Comparison of ENCODE assay signal across 8 cellular contexts in the genomic region with DNA sequence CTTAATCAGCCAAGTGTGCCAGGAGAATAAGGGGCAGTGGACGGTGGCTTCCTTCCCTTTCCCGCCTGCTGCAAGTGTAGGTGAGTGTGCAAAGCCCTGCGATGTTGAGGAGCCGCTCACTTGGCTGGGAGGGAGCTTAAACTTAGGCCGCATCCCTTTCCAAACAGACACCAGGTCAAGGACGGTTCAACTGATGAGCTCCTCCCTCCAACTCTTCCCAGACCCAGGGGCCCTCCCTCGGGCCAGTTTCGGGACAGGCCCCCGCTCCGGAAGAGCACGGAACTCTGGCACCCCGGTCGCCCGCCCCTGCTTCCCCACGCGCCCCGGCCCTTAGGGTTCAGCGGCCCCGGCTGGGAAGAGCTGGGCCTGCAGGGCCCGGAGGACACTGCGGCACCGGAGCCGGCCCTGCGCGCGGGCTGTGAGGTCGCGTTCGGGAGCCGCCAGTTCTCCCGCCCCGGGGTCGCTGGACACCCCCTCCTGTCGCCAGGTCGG. TPM values are rescaled to one million over a fixed set of nuclear protein-coding genes. Genes with fewer than 3 reads are reported as not detected.
DNase-seq lines count a peak whose midpoint lies in the region; ATAC-seq, FAIRE-seq and TF ChIP-seq lines count a peak whose summit lies in the region.

No MANE protein-coding gene starts in this region.

- H3K27ac ChIP-seq in OCI-LY7 (ENCODE audit: low read depth, low read length, poor library complexity, severe bottlenecking) (peak overlapping the region; percentile 29), left lung (peak overlapping the region; percentile 62 to 88)

- no peaks in the 10 kb centered on the region for H3K27me3 Mint-ChIP-seq in activated CD8-positive, alpha-beta memory T cell treated with anti-CD3 and anti-CD28 coated beads, Interleukin-2, amount 10 ng/mL, durations not matched to agents 7 days and 5 days

- POLR2A ChIA-PET in OCI-LY7 (lab: Charles Lee): interaction anchor here (1.1 to 1.2 kb wide), 2 partner anchors 10 to 26 kb away, joined by 3 to 4 read pairs; no protein-coding TSS in a partner anchor

- no peak overlapping the region for H2AFZ ChIP-seq in OCI-LY7 (ENCODE audit: low read length)

- no peaks in the 10 kb centered on the region for H3K9me3 Mint-ChIP-seq in activated CD8-positive, alpha-beta memory T cell treated with anti-CD3 and anti-CD28 coated beads, Interleukin-2, amount 10 ng/mL, durations not matched to agents 7 days and 5 days (ENCODE audit: low read depth)

- H3K27me3 ChIP-seq in bronchial epithelial cell (ENCODE audit: control insufficient read depth, insufficient read depth, low read length): no peaks in the 10 kb centered on the region
- H3K27me3 ChIP-seq in left lung: no peaks in the 10 kb centered on the region

- peak; percentile 37 for ATAC-seq in activated CD8-positive, alpha-beta memory T cell treated with anti-CD3 and anti-CD28 coated beads, Interleukin-2, amount 10 ng/mL, durations not matched to agents 7 days and 5 days
- peak; percentile 19 for ATAC-seq in HG02678 (IDR thresholded peaks at IDR 0.05; ENCODE audit: unreplicated experiment)
- ATAC-seq in left lung: peak; percentile 33
- ATAC-seq in stimulated activated naive CD8-positive, alpha-beta T cell treated with anti-CD3 and anti-CD28 coated beads, Interleukin-15, Interleukin-2, amounts not matched to agents 100 U/mL and 50 U/mL, for 24 hours: peak; percentile 9

- H3K4me3 ChIP-seq in OCI-LY7 (ENCODE audit: low read depth, low read length, poor library complexity, severe bottlenecking) (peak overlapping the region; percentile 87), bronchial epithelial cell (ENCODE audit: low read depth, low read length) (peak overlapping the region; percentile 92), left lung (peak overlapping the region; percentile 94 to 98)

- no peaks in the 10 kb centered on the region for H3K9me2 ChIP-seq in OCI-LY7 (ENCODE audit: insufficient read depth, low read length)

- H3K4me1 ChIP-seq in OCI-LY7 (ENCODE audit: insufficient read depth, low read length, poor library complexity, severe bottlenecking) (peaks cover 26% of the 10 kb centered on the region), left lung (peaks cover 0 to 28% of the 10 kb centered on the region in 2 donors)

- peaks cover 46% of the 10 kb centered on the region for H3K36me3 Mint-ChIP-seq in activated CD8-positive, alpha-beta memory T cell treated with anti-CD3 and anti-CD28 coated beads, Interleukin-2, amount 10 ng/mL, durations not matched to agents 7 days and 5 days

- intact Hi-C loops in OCI-LY7 (cut with micrococcal nuclease; ENCODE audit: unreplicated experiment): loop anchor here (1.0 to 10.0 kb wide), 3 partner anchors 34 to 484 kb away; no protein-coding TSS in a partner anchor
- intact Hi-C loops in left lung (cut with DNase I): no loop called here

- peak; percentile 55 for DNase-seq in activated CD8-positive, alpha-beta memory T cell treated with anti-CD3 and anti-CD28 coated beads, Interleukin-2, amount 10 ng/mL, durations not matched to agents 7 days and 5 days
- no peak for DNase-seq in activated CD8-positive, alpha-beta memory T cell treated with anti-CD3 and anti-CD28 coated beads, Interleukin-2, amount 50 U/mL, for 4 hours
- DNase-seq in OCI-LY7 (ENCODE audit: low spot score): peak; percentile 38
- no peak for DNase-seq in bronchial epithelial cell (ENCODE audit: low read depth)
- DNase-seq in left lung: peak in 1 of 2 donors; percentile 88
- peak; percentile 55 for DNase-seq in stimulated activated naive CD8-positive, alpha-beta T cell treated with anti-CD3 and anti-CD28 coated beads, Interleukin-15, Interleukin-2, amounts not matched to agents 100 U/mL and 50 U/mL, for 24 hours
- DNase-seq in NCI-H524 treated with DMSO at 0.1 percent for 48 hours (lab: John Stamatoyannopoulos, UW): no peak

- H4K20me1 ChIP-seq in OCI-LY7 (ENCODE audit: insufficient read depth, low read length): peaks cover 5% of the 10 kb centered on the region; the same call in 1 of the 2 replicates

- TF ChIP-seq CTCF in OCI-LY7 (conservative IDR thresholded peaks at IDR 0.05; ENCODE audit: low read length) (no peak), bronchial epithelial cell (IDR thresholded peaks at IDR 0.05; ENCODE audit: insufficient read depth, low read length, severe bottlenecking) (no peak), left lung (IDR thresholded peaks at IDR 0.05) (no peak)

- peak overlapping the region; percentile 95 for H3K4me2 ChIP-seq in OCI-LY7 (ENCODE audit: low read length)

- no peak for FAIRE-seq in bronchial epithelial cell (lab: Jason Lieb, UNC)

- peaks cover 61% of the 10 kb centered on the region for H3K79me2 ChIP-seq in OCI-LY7 (ENCODE audit: insufficient read depth, low read depth, low read length)

- H3K4me1 Mint-ChIP-seq in activated CD8-positive, alpha-beta memory T cell treated with anti-CD3 and anti-CD28 coated beads, Interleukin-2, amount 10 ng/mL, durations not matched to agents 7 days and 5 days: peaks cover 63% of the 10 kb centered on the region

- H3K9me3 ChIP-seq in OCI-LY7 (ENCODE audit: low read length) (no peaks in the 10 kb centered on the region), left lung (no peaks in the 10 kb centered on the region)

- H3K36me3 ChIP-seq in OCI-LY7 (ENCODE audit: insufficient read depth, low read length) (peaks cover 50% of the 10 kb centered on the region), bronchial epithelial cell (ENCODE audit: control insufficient read depth, insufficient read depth, low read length) (peaks cover 13% of the 10 kb centered on the region), left lung (peaks cover 0 to 45% of the 10 kb centered on the region in 2 donors)

- CTCF ChIA-PET in activated CD8-positive, alpha-beta memory T cell treated with anti-CD3 and anti-CD28 coated beads, Interleukin-2, amount 10 ng/mL, durations not matched to agents 7 days and 5 days (lab: Charles Lee): interaction anchor here (0.7 to 1.2 kb wide), 3 partner anchors 14 to 62 kb away, joined by 3 to 6 read pairs (median 3); no protein-coding TSS in a partner anchor
- CTCF ChIA-PET in OCI-LY7 (lab: Charles Lee; ENCODE audit: unreplicated experiment): interaction anchor here (0.8 kb wide), 1 partner anchor 35 kb away, joined by 3 read pairs; no protein-coding TSS in a partner anchor

- H3K27ac Mint-ChIP-seq in activated CD8-positive, alpha-beta memory T cell treated with anti-CD3 and anti-CD28 coated beads, Interleukin-2, amount 10 ng/mL, durations not matched to agents 7 days and 5 days: peak overlapping the region; percentile 94

- no TSS peak for BruUV-seq in OCI-LY7 (replicated peaks; lab: Mats Ljungman, UMichigan)

- H3K4me3 Mint-ChIP-seq in activated CD8-positive, alpha-beta memory T cell treated with anti-CD3 and anti-CD28 coated beads, Interleukin-2, amount 10 ng/mL, durations not matched to agents 7 days and 5 days: peak overlapping the region; percentile 93

RNA-seq across cellular contexts. Expression of a gene that starts 0.5 kb away (rescaled TPM):
- 10 to 100 TPM; 62.0 to 84.7 TPM for total RNA-seq in activated CD8-positive, alpha-beta memory T cell treated with anti-CD3 and anti-CD28 coated beads, Interleukin-2, amount 10 ng/mL, durations not matched to agents 7 days and 5 days
- total RNA-seq in OCI-LY7 (2014; rRNA removed; shearing (Covaris generic)): 82.5 and 91.7 TPM in 2 replicates
- total RNA-seq in OCI-LY7 (2022): 78.6 and 93.8 TPM in 2 replicates
- 61.1 and 63.1 TPM in 2 replicates for total RNA-seq in bronchial epithelial cell
- 10 to 100 TPM; 35.1 to 38.4 TPM for total RNA-seq in left lung

RNA-seq across cellular contexts. Expression of a gene that starts 2.1 kb away (rescaled TPM):
- total RNA-seq in activated CD8-positive, alpha-beta memory T cell treated with anti-CD3 and anti-CD28 coated beads, Interleukin-2, amount 10 ng/mL, durations not matched to agents 7 days and 5 days: 10 to 100 TPM; 35.2 to 37.5 TPM
- total RNA-seq in OCI-LY7 (2014; rRNA removed; shearing (Covaris generic)): 41.5 and 52.7 TPM in 2 replicates
- total RNA-seq in OCI-LY7 (2022) (52.2 and 58.7 TPM in 2 replicates), bronchial epithelial cell (21.1 and 49.9 TPM in 2 replicates), left lung (10 to 100 TPM; 26.8 to 29.0 TPM)

Comparison
In these comparisons a context has a peak if more than half of its experiments do, and no peak if none do; other contexts are left out.
1. DNase-seq: peak in activated CD8-positive, alpha-beta memory T cell treated with anti-CD3 and anti-CD28 coated beads, Interleukin-2, amount 10 ng/mL, durations not matched to agents 7 days and 5 days (single experiment), OCI-LY7 (single experiment) and stimulated activated naive CD8-positive, alpha-beta T cell treated with anti-CD3 and anti-CD28 coated beads, Interleukin-15, Interleukin-2, amounts not matched to agents 100 U/mL and 50 U/mL, for 24 hours (single experiment); none in activated CD8-positive, alpha-beta memory T cell treated with anti-CD3 and anti-CD28 coated beads, Interleukin-2, amount 50 U/mL, for 4 hours (single experiment), bronchial epithelial cell (single experiment) and NCI-H524 treated with DMSO at 0.1 percent for 48 hours (single experiment).
2. Peak in every context shown above with its lines, with median percentiles within 50 percentile points of each other: ATAC-seq and H3K4me3 ChIP-seq.